ENCODE assay signal across 8 cellular contexts in the genomic region with DNA sequence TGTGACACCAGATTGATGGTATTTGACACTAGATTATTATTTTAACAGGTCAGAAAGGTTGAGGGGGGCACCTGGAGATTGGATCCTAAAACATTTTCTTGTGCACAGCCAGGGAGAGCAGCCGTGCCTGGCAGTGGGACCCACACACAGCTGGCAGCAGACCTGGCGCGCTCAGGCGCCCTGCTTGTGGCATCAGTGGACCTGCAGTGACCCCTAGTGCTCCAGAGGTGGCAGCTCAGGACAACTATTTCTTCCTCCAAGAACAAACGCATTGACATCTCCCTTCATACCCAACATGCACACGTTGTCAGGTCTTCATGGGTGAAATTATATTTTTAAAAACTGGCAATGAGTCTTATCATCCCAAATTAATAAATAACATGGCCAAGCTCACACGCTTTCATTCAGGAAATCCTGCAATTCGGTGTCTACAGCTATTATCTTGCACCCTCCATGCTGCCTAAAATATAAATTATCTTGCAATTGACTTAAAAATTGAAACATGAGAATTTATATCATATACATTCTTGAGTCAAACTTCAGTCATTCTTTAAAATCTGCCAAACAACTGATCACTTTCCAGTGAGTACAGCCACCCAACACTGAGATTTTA. TPM values are rescaled to one million over a fixed set of nuclear protein-coding genes. Genes with fewer than 3 reads are reported as not detected.
DNase-seq lines count a peak whose midpoint lies in the region; ATAC-seq and TF ChIP-seq lines count a peak whose summit lies in the region.
"Had no signal": no experiment of that assay in that cellular context is flagged by ENCODE, and none has a peak within 500 bp of the region (broad histone marks: within the 10 kb centered on the region; RNA-seq: fewer than 3 reads in every experiment).

No MANE protein-coding gene starts in this region.

- H3K9me3 ChIP-seq in Panc1 (ENCODE audit: control insufficient read depth, insufficient read depth, low read depth, low read length) (no peaks in the 10 kb centered on the region), esophagus squamous epithelium (no peaks in the 10 kb centered on the region), neuronal stem cell (replicated peaks in 1 of 2; ENCODE audit: control insufficient read depth in 2 of 2, insufficient read depth in 1 of 2, low read depth in 1 of 2, low read length in 2 of 2) (no peaks in the 10 kb centered on the region)

- peak; percentile 71 for ATAC-seq in GM19455 (IDR thresholded peaks at IDR 0.05; ENCODE audit: unreplicated experiment)
- ATAC-seq in Panc1: peak; percentile 92
- ATAC-seq in HG03135 (IDR thresholded peaks at IDR 0.05; ENCODE audit: unreplicated experiment): no peak

- no peak overlapping the region for H2BK5ac ChIP-seq in neuronal stem cell (ENCODE audit: low read length)

- POLR2A ChIA-PET in Panc1 (lab: Charles Lee): no interaction called here

- H3K4me3 ChIP-seq in KMS-11 (IDR thresholded peaks at IDR 0.05; ENCODE audit: insufficient read depth, low read depth, low read length): no peak overlapping the region
- H3K4me3 ChIP-seq in Panc1 (ENCODE audit: low read depth in 2 of 2, low read length in 2 of 2): no peak overlapping the region
- no peak overlapping the region for H3K4me3 ChIP-seq in esophagus squamous epithelium
- H3K4me3 ChIP-seq in neuronal stem cell (ENCODE audit: low read length in 2 of 2): no peak overlapping the region

- H3K4me1 ChIP-seq in KMS-11 (ENCODE audit: low read depth, poor library complexity, severe bottlenecking) (no peaks in the 10 kb centered on the region), Panc1 (ENCODE audit: control insufficient read depth, insufficient read depth, low read length) (no peaks in the 10 kb centered on the region), esophagus squamous epithelium (no peaks in the 10 kb centered on the region), neuronal stem cell (ENCODE audit: control insufficient read depth in 2 of 2, insufficient read depth in 1 of 2, low read depth in 1 of 2, low read length in 2 of 2) (no peaks in the 10 kb centered on the region)

- H2AK5ac ChIP-seq in neuronal stem cell (ENCODE audit: low read depth, low read length): no peak overlapping the region

- DNase-seq in Daoy (ENCODE audit: low read depth) (peak; percentile 90), Panc1 (ENCODE audit: low read depth, low spot score) (peak; percentile 42), esophagus squamous epithelium (lab: John Stamatoyannopoulos, UW) (no peak), neuronal stem cell (ENCODE audit: low spot score) (peak; percentile 43)
- DNase-seq: activated B cell treated with CpG ODN at 0.5 μM for 24 hours had no signal

- no peak for TF ChIP-seq POLR2A in esophagus squamous epithelium (IDR thresholded peaks at IDR 0.05)

- H3K4ac ChIP-seq in neuronal stem cell (ENCODE audit: low read length): no peak overlapping the region

- no peaks in the 10 kb centered on the region for H3K79me2 ChIP-seq in KMS-11 (ENCODE audit: insufficient read depth, low read depth)

- H3K4me2 ChIP-seq in KMS-11 (no peak overlapping the region), neuronal stem cell (ENCODE audit: insufficient read depth, low read length, poor library complexity, severe bottlenecking) (no peak overlapping the region)

- H4K91ac ChIP-seq in neuronal stem cell (ENCODE audit: low read depth, low read length, poor library complexity): no peak overlapping the region

- no peaks in the 10 kb centered on the region for H4K20me1 ChIP-seq in KMS-11 (ENCODE audit: insufficient read depth)

- H4K8ac ChIP-seq in neuronal stem cell (ENCODE audit: low read depth, low read length): no peak overlapping the region

- H3K23ac ChIP-seq in neuronal stem cell (ENCODE audit: low read depth, low read length, poor library complexity): no peak overlapping the region

- H2AFZ ChIP-seq in KMS-11 (ENCODE audit: low read depth) (no peak overlapping the region), neuronal stem cell (ENCODE audit: low read length) (no peak overlapping the region)

- TF ChIP-seq CTCF in KMS-11 (conservative IDR thresholded peaks at IDR 0.05; ENCODE audit: low read depth, low read length) (peak; percentile 76), Panc1 (IDR thresholded peaks at IDR 0.05) (peak; percentile 89), esophagus squamous epithelium (IDR thresholded peaks at IDR 0.05) (peak in 5 of 6 experiments; percentile 45 to 75 (median 58))

- H2BK120ac ChIP-seq in neuronal stem cell (ENCODE audit: low read depth, low read length): no peak overlapping the region

- H3K9ac ChIP-seq in KMS-11 (no peak overlapping the region), neuronal stem cell (ENCODE audit: low read depth, low read length, poor library complexity) (no peak overlapping the region)

- in situ Hi-C loops in Panc1 (cut with HindIII; ENCODE audit: low pct_unique_long_range_greater_than_20kb, low sequenced_read_pairs): no loop called here

- H3K14ac ChIP-seq in neuronal stem cell (ENCODE audit: low read length): no peak overlapping the region

- CTCF ChIA-PET in Panc1 (lab: Charles Lee): interaction anchor here (0.7 to 1.7 kb wide), 2 partner anchors 22 to 942 kb away, joined by 3 to 4 read pairs; no protein-coding TSS in a partner anchor

- H3K27ac ChIP-seq in KMS-11: no peak overlapping the region
- H3K27ac ChIP-seq in Panc1 (ENCODE audit: low read length): no peak overlapping the region
- no peak overlapping the region for H3K27ac ChIP-seq in esophagus squamous epithelium
- no peak overlapping the region for H3K27ac ChIP-seq in neuronal stem cell (replicated peaks; ENCODE audit: low read length)

- H3K36me3 ChIP-seq in KMS-11 (ENCODE audit: insufficient read depth) (no peaks in the 10 kb centered on the region), Panc1 (ENCODE audit: control insufficient read depth, insufficient read depth, low read length) (no peaks in the 10 kb centered on the region), esophagus squamous epithelium (no peaks in the 10 kb centered on the region), neuronal stem cell (replicated peaks in 1 of 2; ENCODE audit: control insufficient read depth in 2 of 2, insufficient read depth in 2 of 2, low read length in 2 of 2) (no peaks in the 10 kb centered on the region)

- 5 to 9% methylated on average over 8 of the region's 8 CpGs for WGBS in esophagus squamous epithelium, 2 donors
- no CpG with 5 or more reads among the region's 8 CpGs for WGBS in neuronal stem cell (ENCODE audit: extremely low coverage in 2 of 2, insufficient read length in 2 of 2, insufficient replicate concordance in 1 of 2), 2 donors

- H3K18ac ChIP-seq in neuronal stem cell (ENCODE audit: low read length): no peak overlapping the region

- H3K79me1 ChIP-seq in neuronal stem cell (ENCODE audit: low read depth, low read length): no peaks in the 10 kb centered on the region

- H2BK15ac ChIP-seq in neuronal stem cell (ENCODE audit: low read length): no peak overlapping the region

- no peak overlapping the region for H2BK12ac ChIP-seq in neuronal stem cell (ENCODE audit: low read length)

- H3K27me3 ChIP-seq in KMS-11 (ENCODE audit: insufficient read depth, low read depth) (no peaks in the 10 kb centered on the region), Panc1 (ENCODE audit: control insufficient read depth, insufficient read depth, low read length) (no peaks in the 10 kb centered on the region; the same call in 1 of the 2 replicates), esophagus squamous epithelium (peaks cover 0 to 41% (median 0%) of the 10 kb centered on the region in 4 donors), neuronal stem cell (ENCODE audit: control insufficient read depth in 3 of 3, insufficient read depth in 3 of 3, low read depth in 1 of 3, low read length in 3 of 3) (peaks cover 0 to 17% (median 6%) of the 10 kb centered on the region in 3 experiments)

- no TSS peak for BruUV-seq in Panc1 (replicated peaks; lab: Mats Ljungman, UMichigan)

- intact Hi-C loops in Panc1 (cut with micrococcal nuclease; ENCODE audit: unreplicated experiment) (loop anchor here (1.0 to 10.0 kb wide), 4 partner anchors 101 to 1127 kb away; no protein-coding TSS in a partner anchor), esophagus squamous epithelium (cut with DNase I) (no loop called here)

RNA-seq across cellular contexts. Expression of a gene that starts 7.7 kb away (rescaled TPM):
- total RNA-seq in Daoy (2014; rRNA removed; shearing (Covaris generic)): 6.4 and 7.1 TPM in 2 replicates
- not detected for total RNA-seq in Panc1 (2021; ENCODE audit: unreplicated experiment)
- not detected for polyA plus RNA-seq in Panc1 (2012; ENCODE audit: insufficient read length)
- total RNA-seq in esophagus squamous epithelium: not detected
- polyA plus RNA-seq in neuronal stem cell (2013, experiment 1 of 2): 0.04 TPM
- 0.03 TPM for polyA plus RNA-seq in neuronal stem cell (2013, experiment 2 of 2)
- total RNA-seq: activated B cell treated with CpG ODN at 0.5 μM for 24 hours had no signal
